10 cellular contexts compared by ENCODE assay signal in genomic region chr1:72845342-72845741, GRCh38.
DNase-seq lines count a peak whose midpoint lies in the region; ATAC-seq and TF ChIP-seq lines count a peak whose summit lies in the region.
"Had no signal": no experiment of that assay in that cellular context is flagged by ENCODE, and none has a peak within 500 bp of the region (broad histone marks: within the 10 kb centered on the region; RNA-seq: fewer than 3 reads in every experiment).

No MANE protein-coding gene starts in this region.

- no peak for ATAC-seq in HG02763 (IDR thresholded peaks at IDR 0.05; ENCODE audit: unreplicated experiment)
- ATAC-seq: psoas muscle had no signal

- no peaks in the 10 kb centered on the region for H3K36me3 ChIP-seq in BE2C

- no peak overlapping the region for H3K27ac ChIP-seq in VCaP
- H3K27ac ChIP-seq: psoas muscle had no signal

- DNase-seq in BE2C: no peak
- peak; percentile 18 for DNase-seq in HCEC 1CT
- peak; percentile 43 for DNase-seq in iPS-NIHi11 (ENCODE audit: low spot score)
- no peak for DNase-seq in NCI-H1694 treated with DMSO at 0.1 percent for 48 hours (lab: John Stamatoyannopoulos, UW)
- no peak for DNase-seq in DMS79 treated with DMSO at 0.1 percent for 48 hours (lab: John Stamatoyannopoulos, UW)
- DNase-seq in SHP77 treated with DMSO at 0.1 percent for 48 hours (lab: John Stamatoyannopoulos, UW): no peak
- DNase-seq: NCI-H524 treated with DMSO at 0.1 percent for 48 hours, psoas muscle had no signal

- H3K4me3 ChIP-seq in BE2C (ENCODE audit: low read depth, low read length): no peak overlapping the region
- H3K4me3 ChIP-seq: psoas muscle had no signal

- H3K4me1 ChIP-seq in BE2C: no peaks in the 10 kb centered on the region
- H3K4me1 ChIP-seq: psoas muscle had no signal

- H3K27me3 ChIP-seq in BE2C: no peaks in the 10 kb centered on the region

- H3K9me3 ChIP-seq in BE2C: no peaks in the 10 kb centered on the region
- H3K9me3 ChIP-seq: psoas muscle had no signal

- TF ChIP-seq CTCF in BE2C (IDR thresholded peaks at IDR 0.05; ENCODE audit: low read depth, low read length) (peak; percentile 14; the same call in 1 of the 2 replicates), VCaP (conservative IDR thresholded peaks at IDR 0.05) (peak; percentile 50)

Comparison
In these comparisons a context has a peak if more than half of its experiments do, and no peak if none do; other contexts are left out.
1. DNase-seq: peak in HCEC 1CT (single experiment) and iPS-NIHi11 (single experiment); none in BE2C (single experiment), NCI-H1694 treated with DMSO at 0.1 percent for 48 hours (single experiment), DMS79 treated with DMSO at 0.1 percent for 48 hours (single experiment) and SHP77 treated with DMSO at 0.1 percent for 48 hours (single experiment).